ENCODE assay signal across 19 cellular contexts in genomic region chr10:1411956-1412355, GRCh38.
DNase-seq lines count a peak whose midpoint lies in the region; ATAC-seq and TF ChIP-seq lines count a peak whose summit lies in the region.
"Had no signal": no experiment of that assay in that cellular context is flagged by ENCODE, and none has a peak within 500 bp of the region (broad histone marks: within the 10 kb centered on the region; RNA-seq: fewer than 3 reads in every experiment).

No MANE protein-coding gene starts in this region.

- POLR2A ChIA-PET in Caco-2 (lab: Charles Lee) (no interaction called here), WTC11 (lab: Charles Lee) (no interaction called here)

- CTCF ChIA-PET in Caco-2 (lab: Charles Lee) (no interaction called here), WTC11 (lab: Charles Lee) (interaction anchor here (1.2 to 2.4 kb wide), 4 partner anchors 8 to 43 kb away, joined by 4 to 9 read pairs (median 6); no protein-coding TSS in a partner anchor)

- no peak overlapping the region for H3K4me3 Mint-ChIP-seq in Caco-2 (ENCODE audit: unreplicated experiment)
- no peak overlapping the region for H3K4me3 Mint-ChIP-seq in WTC11
- H3K4me3 Mint-ChIP-seq: CD8-positive, alpha-beta memory T cell had no signal

- peak overlapping the region; percentile 30 for H3K27ac ChIP-seq in OCI-LY1 (ENCODE audit: low read depth, low read length, poor library complexity, severe bottlenecking)
- no peak overlapping the region for H3K27ac ChIP-seq in spleen
- H3K27ac ChIP-seq: HL-60 had no signal

- no peaks in the 10 kb centered on the region for H3K79me2 ChIP-seq in OCI-LY1 (ENCODE audit: insufficient read depth, low read length)

- WGBS in spleen, 5 donors, result 13 to 24% (median 21%) methylated on average over 17 of the region's 17 CpGs

- H3K9me2 ChIP-seq in OCI-LY1 (ENCODE audit: low read depth, low read length), result no peaks in the 10 kb centered on the region

- peaks cover 17% of the 10 kb centered on the region for H3K9me3 Mint-ChIP-seq in Caco-2 (ENCODE audit: unreplicated experiment)
- peaks cover 9% of the 10 kb centered on the region for H3K9me3 Mint-ChIP-seq in WTC11
- H3K9me3 Mint-ChIP-seq: CD8-positive, alpha-beta memory T cell; IgD-negative memory B cell had no signal

- no peak for ATAC-seq in HG02938 (IDR thresholded peaks at IDR 0.05; ENCODE audit: unreplicated experiment)
- ATAC-seq in WTC11, result no peak
- ATAC-seq: GM12878, SK-N-SH treated with all-trans-retinoic acid at 6 μM for 48 hours had no signal

- no peaks in the 10 kb centered on the region for H4K20me1 ChIP-seq in OCI-LY1 (ENCODE audit: insufficient read depth, low read length)

- DNase-seq in activated CD8-positive, alpha-beta memory T cell treated with anti-CD3 and anti-CD28 coated beads for 24 hours, result peak; percentile 17
- DNase-seq in activated CD8-positive, alpha-beta memory T cell treated with anti-CD3 and anti-CD28 coated beads, Interleukin-2, amount 50 U/mL, for 4 hours, result no peak
- DNase-seq in epidermal melanocyte (ENCODE audit: insufficient read length, low spot score), result peak; percentile 42
- peak; percentile 44 for DNase-seq in spleen
- no peak for DNase-seq in Caco-2
- no peak for DNase-seq in WTC11 (ENCODE audit: low spot score)
- DNase-seq: C1 segment of cervical spinal cord; CD8-positive, alpha-beta memory T cell; GDM1; NCI-H1694 treated with DMSO at 0.1 percent for 48 hours; NCI-H82; SHP77 treated with DMSO at 0.1 percent for 48 hours had no signal

- H3K27ac Mint-ChIP-seq in Caco-2 (ENCODE audit: unreplicated experiment), result no peak overlapping the region
- H3K27ac Mint-ChIP-seq in WTC11, result no peak overlapping the region
- H3K27ac Mint-ChIP-seq: CD8-positive, alpha-beta memory T cell had no signal

- no peak for TF ChIP-seq POLR2A in spleen (IDR thresholded peaks at IDR 0.05)

- TF ChIP-seq CTCF in OCI-LY1 (IDR thresholded peaks at IDR 0.05; ENCODE audit: low read length), result no peak
- TF ChIP-seq CTCF in spleen (IDR thresholded peaks at IDR 0.05 in 8 of 11, conservative IDR thresholded peaks at IDR 0.05 in 3 of 11), result no peak
- no peak for TF ChIP-seq CTCF in Caco-2 (IDR thresholded peaks at IDR 0.05; ENCODE audit: insufficient read depth in 1 of 2, low read depth in 1 of 2, low read length in 1 of 2, severe bottlenecking in 1 of 2, unreplicated experiment in 1 of 2)
- no peak for TF ChIP-seq CTCF in WTC11 (IDR thresholded peaks at IDR 0.05)

- intact Hi-C loops in spleen (cut with DNase I; ENCODE audit: low total_unique reads), result no loop called here
- intact Hi-C loops in Caco-2 (cut with micrococcal nuclease; ENCODE audit: unreplicated experiment), result no loop called here

- BruUV-seq in Caco-2 (replicated peaks; lab: Mats Ljungman, UMichigan), result no TSS peak

- no peak overlapping the region for H2AFZ ChIP-seq in OCI-LY1 (ENCODE audit: low read length)

- H3K36me3 Mint-ChIP-seq in Caco-2 (ENCODE audit: insufficient read depth, unreplicated experiment), result no peaks in the 10 kb centered on the region
- no peaks in the 10 kb centered on the region for H3K36me3 Mint-ChIP-seq in WTC11
- H3K36me3 Mint-ChIP-seq: CD8-positive, alpha-beta memory T cell had no signal

- peak overlapping the region; percentile 25; the same call in 1 of the 2 replicates for H3K4me2 ChIP-seq in OCI-LY1 (ENCODE audit: low read length)

- H3K27me3 Mint-ChIP-seq in Caco-2 (ENCODE audit: insufficient read depth, unreplicated experiment), result peaks cover 19% of the 10 kb centered on the region
- peaks cover 6% of the 10 kb centered on the region for H3K27me3 Mint-ChIP-seq in WTC11 (ENCODE audit: low read depth)

- no peaks in the 10 kb centered on the region for H3F3A ChIP-seq in OCI-LY1 (ENCODE audit: insufficient read depth, low read length)

- H3K4me1 Mint-ChIP-seq in Caco-2 (ENCODE audit: low read depth, unreplicated experiment) (no peaks in the 10 kb centered on the region), WTC11 (peaks cover 4% of the 10 kb centered on the region; the same call in 1 of the 2 replicates)
- H3K4me1 Mint-ChIP-seq: CD8-positive, alpha-beta memory T cell had no signal

- peak overlapping the region; percentile 25; the same call in 1 of the 2 replicates for H3K9ac ChIP-seq in OCI-LY1 (ENCODE audit: low read length)

- H3K27me3 ChIP-seq in OCI-LY1 (ENCODE audit: insufficient read depth, low read length), result no peaks in the 10 kb centered on the region
- peaks cover 0 to 57% (median 5%) of the 10 kb centered on the region in 7 donors for H3K27me3 ChIP-seq in spleen (replicated peaks in 1 of 7)
- H3K27me3 ChIP-seq in Caco-2 (replicated peaks; ENCODE audit: control insufficient read depth, insufficient read depth, low read length), result no peaks in the 10 kb centered on the region

- H3K4me3 ChIP-seq in OCI-LY1 (ENCODE audit: low read depth, low read length, poor library complexity, severe bottlenecking) (no peak overlapping the region), spleen (no peak overlapping the region), Caco-2 (ENCODE audit: low read depth, low read length) (no peak overlapping the region)
- H3K4me3 ChIP-seq: GM12878, HAP-1 had no signal

- H3K9me3 ChIP-seq in OCI-LY1 (ENCODE audit: low read length) (no peaks in the 10 kb centered on the region), spleen (no peaks in the 10 kb centered on the region), Caco-2 (0 out of 2 replicates have a peak, but pooled peaks cover 3% of the 10 kb centered on the region)
- H3K9me3 ChIP-seq: HAP-1 had no signal

- H3K4me1 ChIP-seq in OCI-LY1 (ENCODE audit: insufficient read depth, low read length, severe bottlenecking), result peaks cover 29% of the 10 kb centered on the region
- H3K4me1 ChIP-seq in spleen, result peaks cover 0 to 9% (median 2%) of the 10 kb centered on the region in 6 donors
- no peaks in the 10 kb centered on the region for H3K4me1 ChIP-seq in Caco-2
- H3K4me1 ChIP-seq: HAP-1 had no signal

- H3K36me3 ChIP-seq in OCI-LY1 (ENCODE audit: insufficient read depth, low read length) (no peaks in the 10 kb centered on the region; the same call in 1 of the 2 replicates), spleen (no peaks in the 10 kb centered on the region), Caco-2 (ENCODE audit: control insufficient read depth, insufficient read depth, low read length) (no peaks in the 10 kb centered on the region)
- H3K36me3 ChIP-seq: HAP-1 had no signal

TF ChIP-seq in WTC11, 78 proteins besides CTCF, POLR2A, EP300 and RAD21:
- TF ChIP-seq ARID4B (CRISPR knock-in tag; IDR thresholded peaks at IDR 0.05; ENCODE audit: borderline replicate concordance) (no peak), GRHL2 (CRISPR knock-in tag; IDR thresholded peaks at IDR 0.05; ENCODE audit: insufficient replicate concordance, severe bottlenecking) (no peak)

Comparison
In these comparisons a context has a peak if more than half of its experiments do, and no peak if none do; other contexts are left out.
1. DNase-seq: peak in activated CD8-positive, alpha-beta memory T cell treated with anti-CD3 and anti-CD28 coated beads for 24 hours (single experiment), epidermal melanocyte (single experiment) and spleen (single experiment); none in activated CD8-positive, alpha-beta memory T cell treated with anti-CD3 and anti-CD28 coated beads, Interleukin-2, amount 50 U/mL, for 4 hours (single experiment), Caco-2 (0 of 2) and WTC11 (single experiment).